ENCODE assay signal across 13 cellular contexts in the genomic region with DNA sequence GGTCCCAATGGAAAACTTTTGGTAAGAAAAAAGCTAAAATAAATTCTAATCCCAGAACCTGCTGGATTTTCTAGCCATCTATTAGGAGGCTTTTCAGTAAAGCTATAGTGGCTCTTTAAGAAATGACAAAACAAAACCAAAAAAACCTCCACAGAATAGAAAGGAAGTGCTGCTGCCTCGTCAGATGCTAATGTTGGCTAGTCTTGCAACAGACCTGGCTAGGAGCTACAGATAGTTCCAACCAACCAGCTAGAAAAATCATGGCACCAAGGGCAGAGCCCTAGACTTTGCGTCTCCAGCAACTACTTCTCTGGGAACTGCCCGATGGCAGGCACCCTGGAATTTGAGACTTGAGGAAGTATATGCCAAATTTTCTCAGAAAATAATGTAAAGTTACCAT. TPM values are rescaled to one million over a fixed set of nuclear protein-coding genes. Genes with fewer than 3 reads are reported as not detected.
DNase-seq lines count a peak whose midpoint lies in the region; ATAC-seq and TF ChIP-seq lines count a peak whose summit lies in the region.
"Had no signal": no experiment of that assay in that cellular context is flagged by ENCODE, and none has a peak within 500 bp of the region (broad histone marks: within the 10 kb centered on the region; RNA-seq: fewer than 3 reads in every experiment).

No MANE protein-coding gene starts in this region.

- peak overlapping the region; percentile 63 for H3K4me3 Mint-ChIP-seq in T-helper 2 cell treated with Interferon-gamma antibody and Interleukin-4, amounts not matched to agents 5 μg/mL and 100 μg/mL, for 36 hours

- peaks cover 28% of the 10 kb centered on the region for H3K4me1 Mint-ChIP-seq in T-helper 2 cell treated with Interferon-gamma antibody and Interleukin-4, amounts not matched to agents 5 μg/mL and 100 μg/mL, for 36 hours (ENCODE audit: low read depth)

- H3K27me3 Mint-ChIP-seq in T-helper 2 cell treated with Interferon-gamma antibody and Interleukin-4, amounts not matched to agents 5 μg/mL and 100 μg/mL, for 36 hours (ENCODE audit: low read depth), result peaks cover 4% of the 10 kb centered on the region

- H3K27me3 ChIP-seq in WERI-Rb-1 (ENCODE audit: insufficient read depth, low read depth, severe bottlenecking), result no peaks in the 10 kb centered on the region
- H3K27me3 ChIP-seq: Peyer's patch had no signal

- H3K4me1 ChIP-seq in mucosa of descending colon (ENCODE audit: low read depth), result no peaks in the 10 kb centered on the region
- H3K4me1 ChIP-seq: Peyer's patch had no signal

- H3K36me3 ChIP-seq in KOPT-K1 (ENCODE audit: insufficient read depth, low read length) (no peaks in the 10 kb centered on the region), mucosa of descending colon (ENCODE audit: low read depth) (no peaks in the 10 kb centered on the region), WERI-Rb-1 (no peaks in the 10 kb centered on the region)
- H3K36me3 ChIP-seq: Peyer's patch had no signal

- no peaks in the 10 kb centered on the region for H3K9me3 Mint-ChIP-seq in T-helper 2 cell treated with Interferon-gamma antibody and Interleukin-4, amounts not matched to agents 5 μg/mL and 100 μg/mL, for 36 hours

- no peaks in the 10 kb centered on the region for H3K36me3 Mint-ChIP-seq in T-helper 2 cell treated with Interferon-gamma antibody and Interleukin-4, amounts not matched to agents 5 μg/mL and 100 μg/mL, for 36 hours (ENCODE audit: low read depth)

- H3K9me3 ChIP-seq in KOPT-K1 (ENCODE audit: insufficient read depth, low read length, poor library complexity, severe bottlenecking) (no peaks in the 10 kb centered on the region), mucosa of descending colon (no peaks in the 10 kb centered on the region), WERI-Rb-1 (ENCODE audit: severe bottlenecking) (no peaks in the 10 kb centered on the region)
- H3K9me3 ChIP-seq: Peyer's patch had no signal

- DNase-seq in NK-92 treated with Interleukin-12 subunit alpha and Interleukin-12 subunit beta, amount 100 ng/mL, for 24 hours (lab: John Stamatoyannopoulos, UW), result peak; percentile 37
- DNase-seq in NK-92 (lab: John Stamatoyannopoulos, UW; ENCODE audit: unreplicated experiment) (no peak), mucosa of descending colon (no peak), D341Med (ENCODE audit: low spot score) (no peak), amygdala (lab: John Stamatoyannopoulos, UW) (no peak), WERI-Rb-1 (no peak)
- DNase-seq in T-helper 2 cell treated with Interferon-gamma antibody and Interleukin-4, amounts not matched to agents 5 μg/mL and 100 μg/mL, for 36 hours (ENCODE audit: low spot score), result no peak
- DNase-seq: NCI-H2171; Peyer's patch; stimulated activated CD4-positive, alpha-beta T cell treated with anti-CD3 and anti-CD28 coated beads, Interleukin-4, amount 100 ng/mL, for 24 hours had no signal

- no peak for TF ChIP-seq CTCF in mucosa of descending colon (IDR thresholded peaks at IDR 0.05)
- TF ChIP-seq CTCF in WERI-Rb-1 (IDR thresholded peaks at IDR 0.05; ENCODE audit: low read depth, low read length), result no peak

- H3K4me3 ChIP-seq in mucosa of descending colon, result no peak overlapping the region
- H3K4me3 ChIP-seq in WERI-Rb-1 (ENCODE audit: low read depth, low read length), result no peak overlapping the region
- H3K4me3 ChIP-seq: Peyer's patch had no signal

- H3K27ac ChIP-seq in KOPT-K1 (ENCODE audit: low read depth, low read length, poor library complexity, severe bottlenecking) (peak overlapping the region; percentile 14), WERI-Rb-1 (no peak overlapping the region)
- H3K27ac ChIP-seq: VCaP had no signal

- peak; percentile 52 for ATAC-seq in mucosa of descending colon

- H3K27ac Mint-ChIP-seq in T-helper 2 cell treated with Interferon-gamma antibody and Interleukin-4, amounts not matched to agents 5 μg/mL and 100 μg/mL, for 36 hours, result peak overlapping the region; percentile 70

- intact Hi-C loops in mucosa of descending colon (cut with DNase I, micrococcal nuclease), result no loop called here

RNA-seq across cellular contexts. Expression of gene CD101, which starts 7.6 kb away (rescaled TPM):
- 1 to 10 TPM; 4.6 to 6.1 (median 4.7) TPM for total RNA-seq in mucosa of descending colon
- total RNA-seq: A172 had no signal

RNA-seq across cellular contexts. Expression of gene TTF2, which starts 51.0 kb away (rescaled TPM):
- total RNA-seq in mucosa of descending colon, result 10 to 100 TPM; 21.5 to 35.4 (median 30.2) TPM
